In the genomic region with DNA sequence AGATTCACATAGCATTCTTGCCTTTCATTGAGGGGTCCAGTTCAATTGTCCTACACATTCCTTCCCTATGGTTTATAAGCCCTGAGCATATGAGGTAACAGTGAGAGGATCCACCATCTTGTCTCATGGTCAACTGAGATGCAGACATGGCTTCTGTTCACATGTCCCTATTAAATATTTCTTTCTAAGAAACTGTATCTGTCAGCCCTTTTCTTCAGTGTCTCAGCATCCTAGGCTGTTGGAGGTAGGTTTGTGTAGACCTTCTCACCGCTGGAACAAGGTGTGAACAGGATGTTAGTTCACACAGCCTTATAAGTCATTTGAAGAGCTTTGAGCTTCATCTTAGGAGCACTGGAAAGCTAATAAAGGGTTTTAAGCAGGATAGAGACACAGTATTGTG, we compare ENCODE assay signal across 20 cellular contexts.
DNase-seq lines count a peak whose midpoint lies in the region; ATAC-seq, FAIRE-seq and TF ChIP-seq lines count a peak whose summit lies in the region.
"Had no signal": no experiment of that assay in that cellular context is flagged by ENCODE, and none has a peak within 500 bp of the region (broad histone marks: within the 10 kb centered on the region; RNA-seq: fewer than 3 reads in every experiment).

No MANE protein-coding gene starts in this region.

- peaks cover 7% of the 10 kb centered on the region for H3K9me3 Mint-ChIP-seq in neural crest cell
- H3K9me3 Mint-ChIP-seq: HFFc6 had no signal

- H3K4me3 Mint-ChIP-seq in neural crest cell, result no peak overlapping the region
- H3K4me3 Mint-ChIP-seq: CD4-positive, alpha-beta memory T cell; GM23338; HFFc6 had no signal

- no peak for ATAC-seq in IMR-90 (ENCODE audit: low read depth)
- ATAC-seq in HG03520 (IDR thresholded peaks at IDR 0.05; ENCODE audit: unreplicated experiment), result no peak
- ATAC-seq: GM23338 had no signal

- H2AFZ ChIP-seq in IMR-90 (replicated peaks; ENCODE audit: low read length, poor library complexity) (no peak overlapping the region), H1 (ENCODE audit: low read length) (peak overlapping the region; percentile 41; the same call in 1 of the 2 replicates)
- H2AFZ ChIP-seq: GM23338 had no signal

- intact Hi-C loops in IMR-90 (cut with micrococcal nuclease), result no loop called here

- H3K23ac ChIP-seq in IMR-90 (ENCODE audit: low read depth, low read length) (no peak overlapping the region), H1 (ENCODE audit: insufficient read length) (no peak overlapping the region)

- H2BK120ac ChIP-seq in IMR-90 (ENCODE audit: low read depth, low read length), result no peak overlapping the region
- H2BK120ac ChIP-seq in H1 (replicated peaks; ENCODE audit: low read depth, low read length), result no peak overlapping the region

- in situ Hi-C loops in IMR-90 (cut with MboI; ENCODE audit: low sequenced_read_pairs), result no loop called here

- H4K20me1 ChIP-seq in IMR-90 (ENCODE audit: insufficient read depth, low read length) (no peaks in the 10 kb centered on the region), H1 (replicated peaks in 1 of 2; ENCODE audit: control insufficient read depth in 1 of 2, insufficient read depth in 2 of 2, low read length in 2 of 2) (no peaks in the 10 kb centered on the region)

- H4K5ac ChIP-seq in IMR-90 (ENCODE audit: low read depth, low read length), result no peak overlapping the region
- H4K5ac ChIP-seq in H1 (ENCODE audit: insufficient read length, low read depth, low read length), result no peak overlapping the region

- H3K36me3 Mint-ChIP-seq in neural crest cell (ENCODE audit: low read depth), result peaks cover 9% of the 10 kb centered on the region
- H3K36me3 Mint-ChIP-seq: CD4-positive, alpha-beta memory T cell had no signal

- H2AK5ac ChIP-seq in IMR-90 (ENCODE audit: low read depth, low read length), result no peak overlapping the region
- H2AK5ac ChIP-seq in H1 (ENCODE audit: low read depth, low read length), result no peak overlapping the region

- H3K4me2 ChIP-seq in IMR-90 (ENCODE audit: low read depth, low read length), result no peak overlapping the region
- no peak overlapping the region for H3K4me2 ChIP-seq in H1 (ENCODE audit: insufficient read depth in 1 of 2, low read depth in 2 of 2, low read length in 2 of 2)
- H3K4me2 ChIP-seq: GM23338 had no signal

- no peak overlapping the region for H3K4me3 ChIP-seq in IMR-90 (ENCODE audit: insufficient read depth, low read depth, low read length)
- H3K4me3 ChIP-seq in H1 (ENCODE audit: extremely low read depth in 1 of 4, insufficient read depth in 2 of 4, low read depth in 3 of 4, low read length in 4 of 4), result no peak overlapping the region
- H3K4me3 ChIP-seq: GM23338, HAP-1 had no signal

- no peak for TF ChIP-seq EP300 in H1 (IDR thresholded peaks at IDR 0.05; ENCODE audit: borderline replicate concordance in 1 of 2, low read depth in 2 of 2, low read length in 2 of 2)

- no peak for TF ChIP-seq CTCF in IMR-90 (conservative IDR thresholded peaks at IDR 0.05; ENCODE audit: low read depth, low read length)
- no peak for TF ChIP-seq CTCF in H1 (IDR thresholded peaks at IDR 0.05; ENCODE audit: control extremely low read depth in 1 of 3, insufficient read depth in 1 of 3, low read depth in 1 of 3, low read length in 3 of 3)
- no peak for TF ChIP-seq CTCF in neural crest cell (conservative IDR thresholded peaks at IDR 0.05)

- H3K14ac ChIP-seq in IMR-90 (replicated peaks; ENCODE audit: low read depth, low read length), result no peak overlapping the region
- no peak overlapping the region for H3K14ac ChIP-seq in H1 (ENCODE audit: insufficient read length)

- no peak overlapping the region for H2AK9ac ChIP-seq in IMR-90 (replicated peaks; ENCODE audit: low read depth, low read length, poor library complexity)

- dilution Hi-C loops in IMR-90 (cut with HindIII; ENCODE audit: low sequenced_read_pairs, unreplicated experiment), result no loop called here

- H3K79me1 ChIP-seq in IMR-90 (ENCODE audit: low read depth in 1 of 2, low read length in 2 of 2) (no peaks in the 10 kb centered on the region), H1 (ENCODE audit: low read depth, low read length) (no peaks in the 10 kb centered on the region)

- no peak overlapping the region for H3K4ac ChIP-seq in IMR-90 (ENCODE audit: low read depth, low read length)
- no peak overlapping the region for H3K4ac ChIP-seq in H1 (replicated peaks; ENCODE audit: insufficient read length, low read depth, low read length)

- 57% methylated on average over 1 of the region's 1 CpG; no CpG with 5 or more reads in 1 of the 2 experiments for WGBS in IMR-90 (ENCODE audit: extremely low coverage in 2 of 2, insufficient read length in 1 of 2), 2 experiments
- WGBS in H1 (ENCODE audit: extremely low coverage in 1 of 2, insufficient coverage in 1 of 2, insufficient read length in 1 of 2, insufficient replicate concordance in 2 of 2, low coverage in 1 of 2, low lambda C conversion rate in 2 of 2, missing lambda C conversion rate in 1 of 2), 2 experiments, result 90% methylated on average over 1 of the region's 1 CpG; no CpG with 5 or more reads in 1 of the 2 experiments

- peaks cover 45% of the 10 kb centered on the region for H3K4me1 Mint-ChIP-seq in neural crest cell
- H3K4me1 Mint-ChIP-seq: CD4-positive, alpha-beta memory T cell; GM23338 had no signal

- H3K4me1 ChIP-seq in IMR-90 (ENCODE audit: control insufficient read depth, insufficient read depth, low read length) (no peaks in the 10 kb centered on the region), H1 (replicated peaks in 1 of 4; ENCODE audit: control insufficient read depth in 3 of 4, insufficient read depth in 4 of 4, low read length in 3 of 4) (no peaks in the 10 kb centered on the region)
- H3K4me1 ChIP-seq: HAP-1 had no signal

- H3K36me3 ChIP-seq in IMR-90 (ENCODE audit: control insufficient read depth, insufficient read depth, low read length), result no peaks in the 10 kb centered on the region
- H3K36me3 ChIP-seq in H1 (ENCODE audit: control insufficient read depth in 2 of 4, insufficient read depth in 4 of 4, low read length in 3 of 4), result no peaks in the 10 kb centered on the region
- H3K36me3 ChIP-seq: HAP-1 had no signal

- CTCF ChIA-PET in IMR-90 (lab: Yijun Ruan, JAX) (no interaction called here), H1 (lab: Charles Lee; ENCODE audit: partially characterized antibody) (no interaction called here)

- H3K18ac ChIP-seq in IMR-90 (ENCODE audit: low read depth, low read length), result no peak overlapping the region
- H3K18ac ChIP-seq in H1 (ENCODE audit: extremely low read depth, low read length), result no peak overlapping the region

- no peak for FAIRE-seq in H1 (lab: Jason Lieb, UNC)
- FAIRE-seq: GM12891, GM18507, H54 had no signal

- no peak overlapping the region for H3K56ac ChIP-seq in IMR-90 (ENCODE audit: extremely low read depth, insufficient read depth, low read length)
- H3K56ac ChIP-seq in H1 (replicated peaks; ENCODE audit: insufficient read length, low read depth, low read length), result no peak overlapping the region

- no peak overlapping the region for H3K27ac ChIP-seq in IMR-90 (ENCODE audit: insufficient read depth, low read length)
- H3K27ac ChIP-seq in H1 (ENCODE audit: low read depth, low read length), result no peak overlapping the region

- DNase-seq in IMR-90 (no peak), H1 (ENCODE audit: low read depth in 1 of 2, low spot score in 2 of 2) (no peak), neural crest cell (ENCODE audit: low read depth, low spot score) (no peak), UCSD-AML1 (lab: John Stamatoyannopoulos, UW; ENCODE audit: unreplicated experiment) (no peak)
- DNase-seq in stimulated activated CD4-positive, alpha-beta T cell treated with anti-CD3 and anti-CD28 coated beads, Interleukin-2, amount 100 ng/mL, for 24 hours, result no peak
- DNase-seq: 8988T; C1 segment of cervical spinal cord; Calu3; CD4-positive, alpha-beta memory T cell; COR-L47; DMS53; DMS79 treated with DMSO at 0.1 percent for 48 hours; GF-D8; HFFc6 had no signal

- no peaks in the 10 kb centered on the region for H3K79me2 ChIP-seq in H1 (ENCODE audit: control insufficient read depth in 1 of 2, insufficient read depth in 2 of 2, low read length in 2 of 2)

- H3K27me3 Mint-ChIP-seq in neural crest cell (ENCODE audit: low read depth), result no peaks in the 10 kb centered on the region

- no peak overlapping the region for H2BK15ac ChIP-seq in IMR-90 (ENCODE audit: low read depth, low read length)
- H2BK15ac ChIP-seq in H1 (ENCODE audit: low read length), result no peak overlapping the region

- H4K91ac ChIP-seq in IMR-90 (ENCODE audit: insufficient read depth, low read depth, low read length) (no peak overlapping the region), H1 (replicated peaks; ENCODE audit: insufficient read length, low read length) (no peak overlapping the region)

- H2BK20ac ChIP-seq in IMR-90 (ENCODE audit: low read depth, low read length) (no peak overlapping the region), H1 (ENCODE audit: low read length) (no peak overlapping the region)

- TF ChIP-seq POLR2A in IMR-90 (IDR thresholded peaks at IDR 0.05; ENCODE audit: low read depth, low read length) (no peak), H1 (IDR thresholded peaks at IDR 0.05; ENCODE audit: control extremely low read depth in 1 of 2, low read depth in 2 of 2, low read length in 2 of 2) (no peak)

- no peak overlapping the region for H2BK5ac ChIP-seq in IMR-90 (ENCODE audit: low read depth, low read length, poor library complexity, severe bottlenecking)
- no peak overlapping the region for H2BK5ac ChIP-seq in H1 (ENCODE audit: low read depth, low read length)

- no peaks in the 10 kb centered on the region for H3K9me3 ChIP-seq in IMR-90 (ENCODE audit: control insufficient read depth, insufficient read depth, low read length)
- peaks cover 0 to 2% of the 10 kb centered on the region in 2 experiments; a peak in 1 of 4 replicates for H3K9me3 ChIP-seq in H1 (ENCODE audit: insufficient read depth in 2 of 2, low read depth in 1 of 2, low read length in 1 of 2)
- H3K9me3 ChIP-seq: HAP-1 had no signal

- H3K9ac ChIP-seq in IMR-90 (ENCODE audit: low read depth, low read length) (no peak overlapping the region), H1 (replicated peaks in 1 of 4; ENCODE audit: extremely low read depth in 1 of 4, low read depth in 3 of 4, low read length in 3 of 4) (no peak overlapping the region)

- H3K27ac Mint-ChIP-seq in neural crest cell (ENCODE audit: unreplicated experiment), result peak overlapping the region; percentile 86
- H3K27ac Mint-ChIP-seq: CD4-positive, alpha-beta memory T cell; GM23338; HFFc6 had no signal

- no peaks in the 10 kb centered on the region for H3K27me3 ChIP-seq in IMR-90 (ENCODE audit: control insufficient read depth, insufficient read depth, low read length)
- H3K27me3 ChIP-seq in H1 (replicated peaks in 1 of 4; ENCODE audit: control insufficient read depth in 3 of 4, extremely low read depth in 1 of 4, insufficient read depth in 3 of 4, low read length in 3 of 4), result no peaks in the 10 kb centered on the region

- BruUV-seq in IMR-90 (replicated peaks; lab: Mats Ljungman, UMichigan), result no TSS peak

- no peaks in the 10 kb centered on the region for H3K23me2 ChIP-seq in H1 (ENCODE audit: low read depth, low read length)

- POLR2A ChIA-PET in IMR-90 (lab: Charles Lee; ENCODE audit: unreplicated experiment) (no interaction called here), H1 (lab: Charles Lee; ENCODE audit: partially characterized antibody) (no interaction called here)

- H2BK12ac ChIP-seq in H1 (ENCODE audit: low read depth, low read length), result no peak overlapping the region

- H3K9me1 ChIP-seq in IMR-90 (ENCODE audit: insufficient read depth, low read length), result no peaks in the 10 kb centered on the region

- H4K8ac ChIP-seq in IMR-90 (ENCODE audit: low read depth in 2 of 2, low read length in 2 of 2) (no peak overlapping the region), H1 (ENCODE audit: extremely low read depth, insufficient read depth, low read length) (no peak overlapping the region)

- TF ChIP-seq RAD21 in IMR-90 (IDR thresholded peaks at IDR 0.05; ENCODE audit: low read length) (no peak), H1 (IDR thresholded peaks at IDR 0.05 in 1 of 2, conservative IDR thresholded peaks at IDR 0.05 in 1 of 2; ENCODE audit: low read depth in 2 of 2, low read length in 2 of 2) (no peak)
